10 cellular contexts compared by ENCODE assay signal in genomic region chr17:28282596-28282995, GRCh38. TPM values are rescaled to one million over a fixed set of nuclear protein-coding genes. Genes with fewer than 3 reads are reported as not detected.
DNase-seq lines count a peak whose midpoint lies in the region; ATAC-seq, FAIRE-seq and TF ChIP-seq lines count a peak whose summit lies in the region.
"Had no signal": no experiment of that assay in that cellular context is flagged by ENCODE, and none has a peak within 500 bp of the region (broad histone marks: within the 10 kb centered on the region; RNA-seq: fewer than 3 reads in every experiment).

No MANE protein-coding gene starts in this region.

- TF ChIP-seq CTCF in lower leg skin (IDR thresholded peaks at IDR 0.05) (no peak), D721Med (IDR thresholded peaks at IDR 0.05; ENCODE audit: insufficient read depth, missing control alignments) (no peak)

- intact Hi-C loops in lower leg skin (cut with DNase I; ENCODE audit: low total_unique reads), result no loop called here

- DNase-seq in D341Med (ENCODE audit: low spot score), result peak; percentile 57
- DNase-seq in LoVo (ENCODE audit: low spot score), result peak; percentile 44
- DNase-seq in amniotic epithelial cell (ENCODE audit: low read depth), result peak; percentile 76
- peak; percentile 24 to 48 for DNase-seq in lower leg skin (ENCODE audit: low spot score in 2 of 2)
- DNase-seq in NCI-H526 (lab: John Stamatoyannopoulos, UW), result no peak
- no peak for DNase-seq in D721Med (ENCODE audit: insufficient read length, low spot score)
- DNase-seq in NAMALWA (ENCODE audit: low spot score), result no peak
- DNase-seq: anterior cingulate cortex; stimulated activated CD4-positive, alpha-beta T cell treated with anti-CD3 and anti-CD28 coated beads, Interleukin-2, amount 100 ng/mL, for 24 hours had no signal

- ATAC-seq in GM18870 (IDR thresholded peaks at IDR 0.05; ENCODE audit: unreplicated experiment), result no peak

- FAIRE-seq in D721Med (lab: Jason Lieb, UNC), result no peak

- TF ChIP-seq POLR2A in lower leg skin (IDR thresholded peaks at IDR 0.05), result no peak

- H3K4me3 ChIP-seq in lower leg skin (ENCODE audit: low read depth, poor library complexity, severe bottlenecking), result no peak overlapping the region

- WGBS in lower leg skin, 2 donors, result 35 to 43% methylated on average over 7 of the region's 7 CpGs

RNA-seq across cellular contexts. Expression of gene TMEM97, which starts 36.4 kb away (rescaled TPM):
- 10 to 100 TPM in 2 of 4 donors, 1 to 10 TPM in 2; 5.7 to 18.6 (median 10.4) TPM for total RNA-seq in lower leg skin

RNA-seq across cellular contexts. Expression of gene IFT20, which starts 52.7 kb away (rescaled TPM):
- 10 to 100 TPM; 22.6 to 40.8 (median 26.7) TPM for total RNA-seq in lower leg skin

RNA-seq across cellular contexts. Expression of gene TNFAIP1, which starts 53.0 kb away (rescaled TPM):
- 10 to 100 TPM; 23.6 to 42.6 (median 36.9) TPM for total RNA-seq in lower leg skin

Comparison
In these comparisons a context has a peak if more than half of its experiments do, and no peak if none do; other contexts are left out.
1. DNase-seq: peak in D341Med (single experiment), LoVo (single experiment), amniotic epithelial cell (single experiment) and lower leg skin (2 of 2); none in NCI-H526 (0 of 2), D721Med (single experiment) and NAMALWA (single experiment).